ENCODE assay signal across 34 cellular contexts in genomic region chr5:78279194-78279593, GRCh38.
"Had no signal": no experiment of that assay in that cellular context is flagged by ENCODE, and none has a peak within 500 bp of the region (broad histone marks: within the 10 kb centered on the region; RNA-seq: fewer than 3 reads in every experiment).

No MANE protein-coding gene starts in this region.

- H3K9ac ChIP-seq: KMS-11 had no signal

- H3K27me3 ChIP-seq: MG63 had no signal

- H3K4me3 ChIP-seq: MG63 had no signal

- H3K4me2 ChIP-seq: KMS-11 had no signal

- H3K27ac ChIP-seq: KMS-11 had no signal

- H3K9me3 ChIP-seq: MG63 had no signal

- DNase-seq: Karpas-422, Kasumi-1, MG63, MM.1S, MV-4-11, NCI-H1048, NCI-H1092, NCI-H1092 treated with DMSO at 0.1 percent for 48 hours, NCI-H1105, NCI-H1105 treated with DMSO at 0.1 percent for 48 hours, NCI-H1417, NCI-H1417 treated with DMSO at 0.1 percent for 48 hours, NCI-H1436, NCI-H1436 treated with DMSO at 0.1 percent for 48 hours, NCI-H146, NCI-H1694, NCI-H1694 treated with DMSO at 0.1 percent for 48 hours, NCI-H187, NCI-H187 treated with DMSO at 0.1 percent for 48 hours, NCI-H1930, NCI-H2029, NCI-H2029 treated with DMSO at 0.1 percent for 48 hours, NCI-H2081, NCI-H2081 treated with DMSO at 0.1 percent for 48 hours, NCI-H2107, NCI-H2171, NCI-H2171 treated with DMSO at 0.1 percent for 48 hours, NCI-H2227 treated with DMSO at 0.1 percent for 48 hours, NCI-H345, NCI-H446, NCI-H446 treated with DMSO at 0.1 percent for 48 hours, NCI-H510A, NCI-H510A treated with DMSO at 0.1 percent for 48 hours had no signal

- H3K36me3 ChIP-seq: MG63 had no signal
